ENCODE assay signal across 15 cellular contexts in genomic region chr10:22647244-22647643, GRCh38.
A peak's percentile ranks its signal among the peaks of the same experiment; 100 is the strongest.
DNase-seq lines count a peak whose midpoint lies in the region; ATAC-seq and TF ChIP-seq lines count a peak whose summit lies in the region.
"Had no signal": no experiment of that assay in that cellular context is flagged by ENCODE, and none has a peak within 500 bp of the region (broad histone marks: within the 10 kb centered on the region; RNA-seq: fewer than 3 reads in every experiment).

No MANE protein-coding gene starts in this region.

- WGBS in H9 (ENCODE audit: extremely low coverage, insufficient read length, low lambda C conversion rate), result no CpG with 5 or more reads among the region's 5 CpGs

- no peaks in the 10 kb centered on the region for H3K27me3 ChIP-seq in BLaER1
- H3K27me3 ChIP-seq in H9 (ENCODE audit: insufficient read depth, low read length), result no peaks in the 10 kb centered on the region
- H3K27me3 ChIP-seq: ascending aorta had no signal

- no peaks in the 10 kb centered on the region for H3K9me3 ChIP-seq in BLaER1
- no peaks in the 10 kb centered on the region for H3K9me3 ChIP-seq in H9 (ENCODE audit: control insufficient read depth, low read depth, low read length)
- H3K9me3 ChIP-seq: ascending aorta had no signal

- no peaks in the 10 kb centered on the region for H3K79me1 ChIP-seq in H9 (ENCODE audit: insufficient read depth, low read depth, low read length, poor library complexity, severe bottlenecking)

- H3K14ac ChIP-seq in H9 (ENCODE audit: insufficient read depth, low read length), result no peak overlapping the region

- no peak overlapping the region for H3K18ac ChIP-seq in H9 (ENCODE audit: insufficient read length, low read depth, low read length)

- no peak overlapping the region for H3T11ph ChIP-seq in H9 (ENCODE audit: low read length)

- H3K27ac Mint-ChIP-seq in H9, result peak overlapping the region; percentile 9 to 80 (median 62); a peak in 4 of 7 replicates
- peak overlapping the region; percentile 99 for H3K27ac Mint-ChIP-seq in central memory CD8-positive, alpha-beta T cell (ENCODE audit: low read depth)
- peak overlapping the region; percentile 92 to 94 for H3K27ac Mint-ChIP-seq in natural killer cell treated with Interleukin-12 subunit alpha and Interleukin-12 subunit beta and Interleukin-15 and Interleukin-18, amount 100 ng/mL, for 72 hours

- no peak overlapping the region for H4K5ac ChIP-seq in H9 (ENCODE audit: insufficient read length, low read depth, low read length)

- H3K36me3 ChIP-seq in BLaER1, result no peaks in the 10 kb centered on the region
- H3K36me3 ChIP-seq: ascending aorta had no signal

- H3K27ac ChIP-seq in BLaER1, result no peak overlapping the region
- H3K27ac ChIP-seq in H9 (ENCODE audit: insufficient read length, low read depth, low read length), result no peak overlapping the region
- H3K27ac ChIP-seq: HL-60 had no signal

- no peak overlapping the region for H3K4me3 ChIP-seq in BLaER1
- H3K4me3 ChIP-seq: ascending aorta had no signal

- no peaks in the 10 kb centered on the region for H3K27me3 Mint-ChIP-seq in H9 (ENCODE audit: low read depth)
- no peaks in the 10 kb centered on the region for H3K27me3 Mint-ChIP-seq in central memory CD8-positive, alpha-beta T cell
- no peaks in the 10 kb centered on the region for H3K27me3 Mint-ChIP-seq in natural killer cell treated with Interleukin-12 subunit alpha and Interleukin-12 subunit beta and Interleukin-15 and Interleukin-18, amount 100 ng/mL, for 72 hours

- H2BK120ac ChIP-seq in H9 (ENCODE audit: low read depth, low read length, poor library complexity, severe bottlenecking), result no peak overlapping the region

- H4K8ac ChIP-seq in H9 (replicated peaks; ENCODE audit: insufficient read length, low read depth, low read length), result no peak overlapping the region

- no peak for TF ChIP-seq CTCF in H9 (conservative IDR thresholded peaks at IDR 0.05)

- H2BK20ac ChIP-seq in H9 (ENCODE audit: low read depth, low read length, poor library complexity, severe bottlenecking), result no peak overlapping the region

- H3K4me2 ChIP-seq in BLaER1 (peak overlapping the region; percentile 63), H9 (ENCODE audit: insufficient read depth, insufficient read length, low read length) (no peak overlapping the region)

- H3K23me2 ChIP-seq in H9 (ENCODE audit: insufficient read length, low read depth, low read length, poor library complexity, severe bottlenecking), result no peaks in the 10 kb centered on the region

- H3K9ac ChIP-seq in BLaER1 (no peak overlapping the region), H9 (ENCODE audit: extremely low read depth, insufficient read length, low read length) (no peak overlapping the region)

- H3K9me3 Mint-ChIP-seq in H9, result no peaks in the 10 kb centered on the region
- no peaks in the 10 kb centered on the region for H3K9me3 Mint-ChIP-seq in central memory CD8-positive, alpha-beta T cell
- no peaks in the 10 kb centered on the region for H3K9me3 Mint-ChIP-seq in natural killer cell treated with Interleukin-12 subunit alpha and Interleukin-12 subunit beta and Interleukin-15 and Interleukin-18, amount 100 ng/mL, for 72 hours

- H3K56ac ChIP-seq in H9 (ENCODE audit: insufficient read length, low read depth, low read length), result no peak overlapping the region

- no peak overlapping the region for H2AK5ac ChIP-seq in H9 (ENCODE audit: insufficient read length, low read length)

- no peak overlapping the region for H4K91ac ChIP-seq in H9 (ENCODE audit: insufficient read length, low read depth, low read length)

- no peak overlapping the region for H2BK5ac ChIP-seq in H9 (ENCODE audit: insufficient read length, low read length)

- H3K23ac ChIP-seq in H9 (ENCODE audit: insufficient read length, low read depth, low read length), result no peak overlapping the region

- H3K4ac ChIP-seq in H9 (ENCODE audit: low read depth, low read length), result no peak overlapping the region

- H3K4me1 ChIP-seq in BLaER1, result peaks cover 70% of the 10 kb centered on the region
- peaks cover 3% of the 10 kb centered on the region; the same call in 1 of the 2 replicates for H3K4me1 ChIP-seq in H9 (ENCODE audit: insufficient read depth, low read length)

- ATAC-seq in central memory CD8-positive, alpha-beta T cell (replicated peaks; ENCODE audit: extremely low read depth, poor library complexity, severe bottlenecking), result no peak
- no peak for ATAC-seq in natural killer cell treated with Interleukin-12 subunit alpha and Interleukin-12 subunit beta and Interleukin-15 and Interleukin-18, amount 100 ng/mL, for 72 hours
- ATAC-seq in HG03460 (IDR thresholded peaks at IDR 0.05; ENCODE audit: unreplicated experiment) (no peak), GM18870 (IDR thresholded peaks at IDR 0.05; ENCODE audit: unreplicated experiment) (no peak), HG03280 (IDR thresholded peaks at IDR 0.05; ENCODE audit: unreplicated experiment) (no peak)

- H3K79me2 ChIP-seq in H9 (ENCODE audit: insufficient read depth, low read length), result peaks cover 6% of the 10 kb centered on the region; the same call in 1 of the 2 replicates

- no peak overlapping the region for H2AFZ ChIP-seq in H9 (ENCODE audit: low read length)

- H4K20me1 ChIP-seq in BLaER1, result peaks cover 80% of the 10 kb centered on the region
- H4K20me1 ChIP-seq in H9 (ENCODE audit: control insufficient read depth, insufficient read depth, insufficient read length), result no peaks in the 10 kb centered on the region

- H3K4me3 Mint-ChIP-seq in H9, result no peak overlapping the region
- H3K4me3 Mint-ChIP-seq in central memory CD8-positive, alpha-beta T cell, result peak overlapping the region; percentile 70
- peak overlapping the region; percentile 94 for H3K4me3 Mint-ChIP-seq in natural killer cell treated with Interleukin-12 subunit alpha and Interleukin-12 subunit beta and Interleukin-15 and Interleukin-18, amount 100 ng/mL, for 72 hours
- H3K4me3 Mint-ChIP-seq: neural crest cell had no signal

- H2BK15ac ChIP-seq in H9 (ENCODE audit: low read depth, low read length), result no peak overlapping the region

- H2BK12ac ChIP-seq in H9 (ENCODE audit: insufficient read length, low read depth, low read length), result no peak overlapping the region

- peaks cover 49 to 52% of the 10 kb centered on the region in 2 experiments for H3K4me1 Mint-ChIP-seq in H9
- H3K4me1 Mint-ChIP-seq in central memory CD8-positive, alpha-beta T cell, result peaks cover 87% of the 10 kb centered on the region
- peaks cover 81 to 88% of the 10 kb centered on the region in 2 donors for H3K4me1 Mint-ChIP-seq in natural killer cell treated with Interleukin-12 subunit alpha and Interleukin-12 subunit beta and Interleukin-15 and Interleukin-18, amount 100 ng/mL, for 72 hours (ENCODE audit: low read depth in 2 of 2)

- DNase-seq in H9 (no peak), iPS-NIHi11 (ENCODE audit: low spot score) (no peak)
- no peak for DNase-seq in central memory CD8-positive, alpha-beta T cell (ENCODE audit: low spot score in 2 of 2)
- no peak for DNase-seq in natural killer cell treated with Interleukin-12 subunit alpha and Interleukin-12 subunit beta and Interleukin-15 and Interleukin-18, amount 100 ng/mL, for 72 hours (ENCODE audit: low spot score)
- DNase-seq: erythroblast, NCI-H1048, NCI-H524, Right ventricle myocardium superior had no signal

- peaks cover 0 to 6% (median 0%) of the 10 kb centered on the region in 3 experiments; a peak in 3 of 7 replicates for H3K36me3 Mint-ChIP-seq in H9 (ENCODE audit: insufficient read depth in 1 of 3, low read depth in 3 of 3)
- H3K36me3 Mint-ChIP-seq in central memory CD8-positive, alpha-beta T cell (ENCODE audit: insufficient read depth), result peaks cover 24% of the 10 kb centered on the region
- no peaks in the 10 kb centered on the region for H3K36me3 Mint-ChIP-seq in natural killer cell treated with Interleukin-12 subunit alpha and Interleukin-12 subunit beta and Interleukin-15 and Interleukin-18, amount 100 ng/mL, for 72 hours

Comparison
In these comparisons a context has a peak if more than half of its experiments do, and no peak if none do; other contexts are left out.
1. H3K4me3 Mint-ChIP-seq: peak in central memory CD8-positive, alpha-beta T cell (single experiment) and natural killer cell treated with Interleukin-12 subunit alpha and Interleukin-12 subunit beta and Interleukin-15 and Interleukin-18, amount 100 ng/mL, for 72 hours (single experiment); none in H9 (0 of 2).
2. Peak in every context shown above with its lines, with median percentiles within 50 percentile points of each other: H3K27ac Mint-ChIP-seq.